8 cellular contexts compared by ENCODE assay signal in genomic region chr4:39697740-39698423, GRCh38. TPM values are rescaled to one million over a fixed set of nuclear protein-coding genes. Genes with fewer than 3 reads are reported as not detected.
A peak's percentile ranks its signal among the peaks of the same experiment; 100 is the strongest.
DNase-seq lines count a peak whose midpoint lies in the region; ATAC-seq and TF ChIP-seq lines count a peak whose summit lies in the region.

UBE2K (plus strand) TSS chr4:39698136; CDS start chr4:39698328, 192 bp downstream.

- H3K4me3 ChIP-seq in Caco-2 (ENCODE audit: low read depth, low read length), result peak within 1 kb of the TSS; percentile 79
- H3K4me3 ChIP-seq in HUES6 (ENCODE audit: low read depth, low read length), result peak within 1 kb of the TSS; percentile 79
- peak within 1 kb of the TSS; percentile 88 for H3K4me3 ChIP-seq in OCI-LY1 (ENCODE audit: low read depth, low read length, poor library complexity, severe bottlenecking)
- peak within 1 kb of the TSS; percentile 84 for H3K4me3 ChIP-seq in epithelial cell of esophagus (ENCODE audit: low read length)
- H3K4me3 ChIP-seq in mucosa of descending colon, result peak within 1 kb of the TSS; percentile 83

- peak within 1 kb of the TSS; percentile 82 for H3K4me2 ChIP-seq in OCI-LY1 (ENCODE audit: low read length)

- H3K27me3 ChIP-seq in Caco-2 (replicated peaks; ENCODE audit: control insufficient read depth, insufficient read depth, low read length) (no peaks in the 10 kb centered on the region), HUES6 (ENCODE audit: control insufficient read depth, insufficient read depth, low read length) (no peaks in the 10 kb centered on the region), OCI-LY1 (ENCODE audit: insufficient read depth, low read length) (no peaks in the 10 kb centered on the region)

- H3K27ac ChIP-seq in HUES6 (ENCODE audit: low read depth, low read length) (peak within 1 kb of the TSS; percentile 93), OCI-LY1 (ENCODE audit: low read depth, low read length, poor library complexity, severe bottlenecking) (peak within 1 kb of the TSS; percentile 90)

- peaks cover 18% of the 10 kb centered on the region for H3K4me1 Mint-ChIP-seq in Caco-2 (ENCODE audit: low read depth, unreplicated experiment)

- H4K20me1 ChIP-seq in OCI-LY1 (ENCODE audit: insufficient read depth, low read length), result peaks cover 6% of the 10 kb centered on the region; the same call in 1 of the 2 replicates

- no peaks in the 10 kb centered on the region for H3K36me3 ChIP-seq in Caco-2 (ENCODE audit: control insufficient read depth, insufficient read depth, low read length)
- H3K36me3 ChIP-seq in HUES6 (ENCODE audit: control insufficient read depth, insufficient read depth, low read length), result peaks cover 7% of the 10 kb centered on the region
- peaks cover 14% of the 10 kb centered on the region for H3K36me3 ChIP-seq in OCI-LY1 (ENCODE audit: insufficient read depth, low read length)
- H3K36me3 ChIP-seq in mucosa of descending colon (ENCODE audit: low read depth), result no peaks in the 10 kb centered on the region

- peak within 1 kb of the TSS; percentile 88 for H3K4me3 Mint-ChIP-seq in Caco-2 (ENCODE audit: unreplicated experiment)

- H3K9me3 ChIP-seq in Caco-2, result no peaks in the 10 kb centered on the region
- H3K9me3 ChIP-seq in HUES6 (ENCODE audit: control insufficient read depth, insufficient read depth, low read depth, low read length), result no peaks in the 10 kb centered on the region
- no peaks in the 10 kb centered on the region for H3K9me3 ChIP-seq in OCI-LY1 (ENCODE audit: low read length)
- H3K9me3 ChIP-seq in mucosa of descending colon, result no peaks in the 10 kb centered on the region

- no peaks in the 10 kb centered on the region for H3K9me3 Mint-ChIP-seq in Caco-2 (ENCODE audit: unreplicated experiment)

- H2AFZ ChIP-seq in OCI-LY1 (ENCODE audit: low read length), result 0 out of 2 replicates have a peak within 1 kb of the TSS, but pooled peaks have one; percentile 57

- POLR2A ChIA-PET in Caco-2 (lab: Charles Lee), result interaction anchor here (0.5 to 1.6 kb wide), 18 partner anchors 11 to 358 kb away, joined by 3 to 13 read pairs (median 6); partner anchors contain the start of genes N4BP2, SMIM14 and UGDH

- intact Hi-C loops in Caco-2 (cut with micrococcal nuclease; ENCODE audit: unreplicated experiment), result loop anchor here (1.0 to 5.0 kb wide), 6 partner anchors 59 to 359 kb away; partner anchors contain the start of genes N4BP2 and PDS5A
- intact Hi-C loops in mucosa of descending colon (cut with DNase I, micrococcal nuclease), result loop anchor here in 1 of 2 donors (10.0 kb wide), 1 partner anchor 277 kb away; the partner anchor contains the start of gene PDS5A

- H3K4me1 ChIP-seq in Caco-2, result peaks cover 20% of the 10 kb centered on the region
- peaks cover 16% of the 10 kb centered on the region for H3K4me1 ChIP-seq in HUES6 (ENCODE audit: control insufficient read depth, insufficient read depth, low read length)
- H3K4me1 ChIP-seq in OCI-LY1 (ENCODE audit: insufficient read depth, low read length, severe bottlenecking), result peaks cover 39% of the 10 kb centered on the region
- H3K4me1 ChIP-seq in mucosa of descending colon (ENCODE audit: low read depth), result peaks cover 16% of the 10 kb centered on the region

- BruUV-seq in Caco-2 (replicated peaks; lab: Mats Ljungman, UMichigan), result TSS peak; percentile 96

- TF ChIP-seq CTCF in Caco-2 (IDR thresholded peaks at IDR 0.05; ENCODE audit: insufficient read depth in 1 of 2, low read depth in 1 of 2, low read length in 1 of 2, severe bottlenecking in 1 of 2, unreplicated experiment in 1 of 2) (no peak), OCI-LY1 (IDR thresholded peaks at IDR 0.05; ENCODE audit: low read length) (no peak), epithelial cell of esophagus (IDR thresholded peaks at IDR 0.05; ENCODE audit: insufficient read depth, low read depth, low read length, missing control alignments) (no peak), mucosa of descending colon (IDR thresholded peaks at IDR 0.05) (no peak)

- H3K36me3 Mint-ChIP-seq in Caco-2 (ENCODE audit: insufficient read depth, unreplicated experiment), result peaks cover 31% of the 10 kb centered on the region

- H3F3A ChIP-seq in OCI-LY1 (ENCODE audit: insufficient read depth, low read length), result peaks cover 5% of the 10 kb centered on the region; the same call in 1 of the 2 replicates

- H3K27me3 Mint-ChIP-seq in Caco-2 (ENCODE audit: insufficient read depth, unreplicated experiment), result no peaks in the 10 kb centered on the region

- H3K9ac ChIP-seq in HUES6 (ENCODE audit: low read length) (peak within 1 kb of the TSS; percentile 92), OCI-LY1 (ENCODE audit: low read length) (peak within 1 kb of the TSS; percentile 95)

- H3K9me2 ChIP-seq in OCI-LY1 (ENCODE audit: low read depth, low read length), result no peaks in the 10 kb centered on the region

- H3K79me2 ChIP-seq in OCI-LY1 (ENCODE audit: insufficient read depth, low read length), result peaks cover 48% of the 10 kb centered on the region

- CTCF ChIA-PET in Caco-2 (lab: Charles Lee), result interaction anchor here (0.6 to 1.1 kb wide), 6 partner anchors 20 to 358 kb away, joined by 3 to 8 read pairs (median 3); partner anchors contain the start of gene UGDH

- DNase-seq in Caco-2 (peak; percentile 91 to 94), activated T-cell treated with anti-CD3 and anti-CD28 coated beads for 24 hours (ENCODE audit: low read depth) (peak; percentile 86), epithelial cell of esophagus (ENCODE audit: low read depth) (peak; percentile 86), mucosa of descending colon (peak; percentile 87 to 94 (median 93))
- DNase-seq in stimulated activated CD8-positive, alpha-beta memory T cell treated with anti-CD3 and anti-CD28 coated beads, Interleukin-4, amount 100 ng/mL, for 24 hours (ENCODE audit: low read depth), result peak; percentile 87

- peak within 1 kb of the TSS; percentile 92 for H3K27ac Mint-ChIP-seq in Caco-2 (ENCODE audit: unreplicated experiment)

- peak; percentile 89 for ATAC-seq in GM21423 (IDR thresholded peaks at IDR 0.05; ENCODE audit: unreplicated experiment)
- ATAC-seq in mucosa of descending colon, result peak; percentile 97

RNA-seq across cellular contexts. Expression of gene UBE2K, which starts in this region (rescaled TPM):
- 141 and 144 TPM in 2 replicates for total RNA-seq in Caco-2 (2022)
- 10 to 100 TPM; 82.0 to 89.0 (median 86.7) TPM for total RNA-seq in mucosa of descending colon

Comparison
In these comparisons a context has a peak if more than half of its experiments do, and no peak if none do; other contexts are left out.
1. Peak in every context shown above with its lines: DNase-seq, ATAC-seq, H3K4me3 ChIP-seq and H3K27ac ChIP-seq.